In the genomic region with DNA sequence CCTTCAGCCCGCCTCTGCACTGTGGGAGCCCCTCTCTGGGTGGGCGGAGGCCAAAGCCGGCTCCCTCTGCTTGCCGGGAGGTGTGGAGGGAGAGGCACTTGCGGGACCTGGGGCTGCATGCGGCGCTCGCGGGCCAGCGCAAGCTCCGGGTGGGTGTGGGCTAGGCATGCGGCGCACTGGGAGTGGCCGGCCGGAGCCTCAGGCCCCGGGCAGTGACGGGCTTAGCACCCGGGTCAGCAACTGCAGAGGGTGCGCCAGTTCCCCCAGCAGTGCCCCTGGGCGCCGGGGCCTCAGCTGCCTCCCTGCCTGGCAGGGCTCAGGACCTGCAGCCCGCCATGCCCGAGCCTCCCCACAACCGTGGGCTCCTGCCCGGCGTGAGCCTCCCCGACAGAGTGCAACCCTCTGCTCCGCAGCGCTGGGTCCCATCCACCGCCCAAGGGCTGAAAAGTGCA, we compare ENCODE assay signal across 15 cellular contexts.
DNase-seq lines count a peak whose midpoint lies in the region; ATAC-seq and TF ChIP-seq lines count a peak whose summit lies in the region.
"Had no signal": no experiment of that assay in that cellular context is flagged by ENCODE, and none has a peak within 500 bp of the region (broad histone marks: within the 10 kb centered on the region; RNA-seq: fewer than 3 reads in every experiment).

No MANE protein-coding gene starts in this region.

- peak; percentile 55 for ATAC-seq in stimulated activated naive CD8-positive, alpha-beta T cell treated with anti-CD3 and anti-CD28 coated beads, Interleukin-15, amount 100 ng/mL, for 72 hours
- no peak for ATAC-seq in stimulated activated naive CD8-positive, alpha-beta T cell treated with anti-CD3 and anti-CD28 coated beads, Interleukin-15, Interleukin-2, amounts not matched to agents 100 U/mL and 50 U/mL, for 24 hours
- no peak for ATAC-seq in GM19351 (IDR thresholded peaks at IDR 0.05; ENCODE audit: unreplicated experiment)
- ATAC-seq: A549, HepG2 had no signal

- in situ Hi-C loops in GM13976 (cut with MboI; ENCODE audit: low sequenced_read_pairs, unreplicated experiment) = no loop called here

- H3K27ac Mint-ChIP-seq in stimulated activated naive CD8-positive, alpha-beta T cell treated with anti-CD3 and anti-CD28 coated beads, Interleukin-15, amount 100 ng/mL, for 72 hours = no peak overlapping the region
- H3K27ac Mint-ChIP-seq: CD4-positive, alpha-beta T cell; H9 had no signal

- no peaks in the 10 kb centered on the region for H3K9me3 Mint-ChIP-seq in stimulated activated naive CD8-positive, alpha-beta T cell treated with anti-CD3 and anti-CD28 coated beads, Interleukin-15, amount 100 ng/mL, for 72 hours
- H3K9me3 Mint-ChIP-seq: CD4-positive, alpha-beta T cell had no signal

- peaks cover 8% of the 10 kb centered on the region for H3K27me3 Mint-ChIP-seq in stimulated activated naive CD8-positive, alpha-beta T cell treated with anti-CD3 and anti-CD28 coated beads, Interleukin-15, amount 100 ng/mL, for 72 hours

- H3K4me1 Mint-ChIP-seq in stimulated activated naive CD8-positive, alpha-beta T cell treated with anti-CD3 and anti-CD28 coated beads, Interleukin-15, amount 100 ng/mL, for 72 hours = no peaks in the 10 kb centered on the region

- intact Hi-C loops in testis (cut with DNase I; ENCODE audit: low total_unique reads) = no loop called here

- peak overlapping the region; percentile 24 to 47 for H3K4me3 ChIP-seq in testis
- H3K4me3 ChIP-seq: A549 had no signal

- no peaks in the 10 kb centered on the region for H3K36me3 ChIP-seq in testis (ENCODE audit: low read depth, missing control alignments)

- no peaks in the 10 kb centered on the region for H3K4me1 ChIP-seq in testis
- H3K4me1 ChIP-seq: A549, Caco-2 had no signal

- WGBS in testis, 2 donors = 67 to 73% methylated on average over 9 to 30 of the region's 30 CpGs

- H3K9me3 ChIP-seq in testis = no peaks in the 10 kb centered on the region
- H3K9me3 ChIP-seq: A549, Caco-2 had no signal

- no peak for TF ChIP-seq CTCF in testis (IDR thresholded peaks at IDR 0.05)
- no peak for TF ChIP-seq CTCF in GM13976 (IDR thresholded peaks at IDR 0.05; ENCODE audit: borderline replicate concordance, control extremely low read depth, extremely low read depth, insufficient read depth, missing control alignments)

- DNase-seq in activated gamma-delta T cell (lab: John Stamatoyannopoulos, UW) (peak; percentile 6), activated gamma-delta T cell treated with Interleukin-2 at 50 U/mL for 16 hours (no peak), testis (no peak), GM13976 (ENCODE audit: low spot score) (no peak)
- DNase-seq in stimulated activated naive CD8-positive, alpha-beta T cell treated with anti-CD3 and anti-CD28 coated beads, Interleukin-15, amount 100 ng/mL, for 72 hours = no peak
- DNase-seq in stimulated activated naive CD8-positive, alpha-beta T cell treated with anti-CD3 and anti-CD28 coated beads, Interleukin-15, Interleukin-2, amounts not matched to agents 100 U/mL and 50 U/mL, for 24 hours = no peak
- DNase-seq: AML-193; Caco-2; CD4-positive, alpha-beta T cell; H9 had no signal

- H3K4me3 Mint-ChIP-seq in stimulated activated naive CD8-positive, alpha-beta T cell treated with anti-CD3 and anti-CD28 coated beads, Interleukin-15, amount 100 ng/mL, for 72 hours = no peak overlapping the region
- H3K4me3 Mint-ChIP-seq: CD4-positive, alpha-beta T cell; H9 had no signal

- H3K27ac ChIP-seq in testis = no peak overlapping the region
- H3K27ac ChIP-seq: 22Rv1, A549, C4-2B had no signal

- TF ChIP-seq POLR2A in testis (IDR thresholded peaks at IDR 0.05) = no peak

- no peaks in the 10 kb centered on the region for H3K27me3 ChIP-seq in testis
